18 cellular contexts compared by ENCODE assay signal in genomic region chr1:170518185-170518834, GRCh38. TPM values are rescaled to one million over a fixed set of nuclear protein-coding genes. Genes with fewer than 3 reads are reported as not detected.
DNase-seq lines count a peak whose midpoint lies in the region; ATAC-seq and TF ChIP-seq lines count a peak whose summit lies in the region.
"Had no signal": no experiment of that assay in that cellular context is flagged by ENCODE, and none has a peak within 500 bp of the region (broad histone marks: within the 10 kb centered on the region; RNA-seq: fewer than 3 reads in every experiment).

No MANE protein-coding gene starts in this region.

- POLR2A ChIA-PET in RWPE1 (lab: Yijun Ruan, JAX; ENCODE audit: low non-redundant PET) = no interaction called here

- H4K20me1 ChIP-seq in DND-41 (ENCODE audit: insufficient read depth, low read length) = no peaks in the 10 kb centered on the region

- no peak for TF ChIP-seq EP300 in stomach (IDR thresholded peaks at IDR 0.05)

- H3K4me2 ChIP-seq in DND-41 (ENCODE audit: insufficient read depth, low read length) = no peak overlapping the region

- intact Hi-C loops in left colon (cut with DNase I, micrococcal nuclease) = no loop called here
- intact Hi-C loops in stomach (cut with DNase I; ENCODE audit: low total_unique reads) = no loop called here

- no peak overlapping the region for H3K9ac ChIP-seq in DND-41 (ENCODE audit: low read depth, low read length)
- H3K9ac ChIP-seq: GM23248 had no signal

- ATAC-seq in DND-41 (ENCODE audit: insufficient read depth, low read depth) (no peak), left colon (peak; percentile 75)
- ATAC-seq: HCT116, K562 had no signal

- 0 out of 2 replicates have a peak overlapping the region, but pooled peaks have one; percentile 25 for H2AFZ ChIP-seq in DND-41 (ENCODE audit: low read depth, low read length)
- H2AFZ ChIP-seq: GM23248 had no signal

- H3K4me3 ChIP-seq in DND-41 (ENCODE audit: low read depth in 1 of 2, low read length in 2 of 2) (no peak overlapping the region), stomach (no peak overlapping the region)
- H3K4me3 ChIP-seq: GM23248, K562 had no signal

- H3K9me3 ChIP-seq in DND-41 (ENCODE audit: insufficient read depth, low read length, severe bottlenecking) = no peaks in the 10 kb centered on the region
- H3K9me3 ChIP-seq in stomach = no peaks in the 10 kb centered on the region
- H3K9me3 ChIP-seq: BE2C had no signal

- 84 to 92% (median 85%) methylated on average over 4 of the region's 4 CpGs for WGBS in stomach, 5 donors

- TF ChIP-seq CTCF in DND-41 (IDR thresholded peaks at IDR 0.05; ENCODE audit: borderline replicate concordance, extremely low read depth, low read length, poor library complexity, severe bottlenecking) (no peak), RWPE1 (conservative IDR thresholded peaks at IDR 0.05; ENCODE audit: low read depth) (no peak), stomach (IDR thresholded peaks at IDR 0.05) (no peak)

- no peak overlapping the region for H3K27ac ChIP-seq in DND-41 (ENCODE audit: low read length)
- H3K27ac ChIP-seq in RWPE1 = no peak overlapping the region
- no peak overlapping the region for H3K27ac ChIP-seq in stomach
- H3K27ac ChIP-seq: GM23248, HL-60 had no signal

- no peaks in the 10 kb centered on the region for H3K36me3 ChIP-seq in DND-41 (ENCODE audit: insufficient read depth, low read length)
- H3K36me3 ChIP-seq in stomach = no peaks in the 10 kb centered on the region
- H3K36me3 ChIP-seq: BE2C had no signal

- DNase-seq in DND-41 (no peak), LoVo (ENCODE audit: low spot score) (peak; percentile 67), left colon (peak in 1 of 2 donors; percentile 29), RWPE1 (ENCODE audit: low spot score) (no peak), stomach (no peak), GM19240 (ENCODE audit: insufficient read length, low spot score) (no peak)
- DNase-seq: ACHN; BE2C; C1 segment of cervical spinal cord; CD4-positive, CD25-positive, alpha-beta regulatory T cell; CD8-positive, alpha-beta memory T cell; GDM1; H7; HFFc6 had no signal

- H3K79me2 ChIP-seq in DND-41 (ENCODE audit: insufficient read depth, low read length) = no peaks in the 10 kb centered on the region

- TF ChIP-seq POLR2A in stomach (IDR thresholded peaks at IDR 0.05) = no peak

- H3K27me3 ChIP-seq in DND-41 (ENCODE audit: insufficient read depth, low read length, poor library complexity) (no peaks in the 10 kb centered on the region), stomach (no peaks in the 10 kb centered on the region)
- H3K27me3 ChIP-seq: BE2C had no signal

- CTCF ChIA-PET in RWPE1 (lab: Yijun Ruan, JAX) = no interaction called here

- H3K4me1 ChIP-seq in DND-41 (ENCODE audit: insufficient read depth, low read length) = peaks cover 2% of the 10 kb centered on the region
- no peaks in the 10 kb centered on the region for H3K4me1 ChIP-seq in stomach
- H3K4me1 ChIP-seq: BE2C had no signal

RNA-seq across cellular contexts. Expression of gene GORAB, which starts 13.7 kb away (rescaled TPM):
- total RNA-seq in left colon (10 to 100 TPM; 25.0 to 26.4 TPM), stomach (100 to 1,000 TPM in 1 of 5 donors, 10 to 100 TPM in 2, 1 to 10 TPM in 2; 5.5 to 148 (median 11.9) TPM)
- polyA plus RNA-seq in stomach = 1 to 10 TPM; 3.5 to 7.5 (median 4.0) TPM
